In genomic region chr15:57385923-57386390, GRCh38 we compare ENCODE assay signal across 1 cellular context.
A peak's percentile ranks its signal among the peaks of the same experiment; 100 is the strongest.
TF ChIP-seq lines count a peak whose summit lies in the region.

No MANE protein-coding gene starts in this region.

TF ChIP-seq in WTC11, 78 proteins besides CTCF, POLR2A, EP300 and RAD21 (continued from another document):
- no peak for TF ChIP-seq ZSCAN18 (CRISPR knock-in tag; IDR thresholded peaks at IDR 0.05)
- no peak for TF ChIP-seq SMAD3 (CRISPR knock-in tag; IDR thresholded peaks at IDR 0.05; ENCODE audit: borderline replicate concordance)
- TF ChIP-seq SP1 (CRISPR knock-in tag; conservative IDR thresholded peaks at IDR 0.05) = 0 out of 2 replicates have a peak, but pooled peaks have one; percentile 22
- TF ChIP-seq CREM (CRISPR knock-in tag; IDR thresholded peaks at IDR 0.05) = peak; percentile 36; the same call in 1 of the 2 replicates
- no peak for TF ChIP-seq ZNF317 (CRISPR knock-in tag; IDR thresholded peaks at IDR 0.05; ENCODE audit: borderline replicate concordance, low read depth)
- TF ChIP-seq ELF4 (CRISPR knock-in tag; IDR thresholded peaks at IDR 0.05; ENCODE audit: low read depth) = no peak
- TF ChIP-seq JUN (CRISPR knock-in tag; IDR thresholded peaks at IDR 0.05) = no peak
